In the genomic region with DNA sequence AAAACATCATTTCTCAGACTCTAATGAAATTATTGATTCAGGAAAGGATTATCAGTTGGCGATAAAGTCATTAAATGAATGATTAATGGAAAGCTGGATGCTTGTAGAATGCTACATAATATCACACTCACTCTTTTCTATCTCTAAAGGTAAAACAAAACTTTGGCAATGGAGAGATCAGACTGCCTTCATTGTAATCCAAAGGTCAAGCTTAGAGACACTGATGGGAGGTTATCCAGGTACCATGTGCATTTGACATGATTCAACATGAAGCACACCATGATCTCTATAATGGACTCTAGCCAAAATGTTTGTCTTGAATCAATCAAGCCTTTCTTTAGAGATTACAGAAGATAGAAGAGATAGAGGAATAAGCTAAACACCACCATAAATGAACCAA, we compare ENCODE assay signal across 18 cellular contexts.
"Had no signal": no experiment of that assay in that cellular context is flagged by ENCODE, and none has a peak within 500 bp of the region (broad histone marks: within the 10 kb centered on the region; RNA-seq: fewer than 3 reads in every experiment).

No MANE protein-coding gene starts in this region.

- FAIRE-seq: endothelial cell of umbilical vein, small intestine had no signal

- H2AFZ ChIP-seq: hepatocyte had no signal

- H3K36me3 ChIP-seq: colonic mucosa, ovary, right atrium auricular region, uterus had no signal

- H3K27me3 ChIP-seq: colonic mucosa, foreskin keratinocyte, hepatocyte, ovary, right atrium auricular region, tibial artery, upper lobe of left lung, uterus had no signal

- H3K27ac ChIP-seq: colonic mucosa, foreskin keratinocyte, hepatocyte, right atrium auricular region, tibial artery, upper lobe of left lung, uterus had no signal

- H3K4me3 ChIP-seq: colonic mucosa, hepatocyte, ovary, right atrium auricular region, tibial artery, upper lobe of left lung, uterus had no signal

- H3K79me2 ChIP-seq: hepatocyte had no signal

- ATAC-seq: foreskin keratinocyte; left colon; natural killer cell; stimulated activated naive CD8-positive, alpha-beta T cell treated with anti-CD3 and anti-CD28 coated beads, Interleukin-15, Interleukin-2, amounts not matched to agents 100 U/mL and 50 U/mL, for 24 hours had no signal

- H3K4me1 ChIP-seq: colonic mucosa, foreskin keratinocyte, uterus had no signal

- H3K4me2 ChIP-seq: hepatocyte had no signal

- DNase-seq: colonic mucosa; effector CD4-positive, alpha-beta T cell; endodermal cell; erythroblast; foreskin keratinocyte; head of caudate nucleus; left colon; natural killer cell; ovary; small intestine; stimulated activated CD4-positive, alpha-beta T cell treated with anti-CD3 and anti-CD28 coated beads, Interleukin-2, amount 100 ng/mL, for 48 hours; stimulated activated naive CD8-positive, alpha-beta T cell treated with anti-CD3 and anti-CD28 coated beads, Interleukin-15, Interleukin-2, amounts not matched to agents 100 U/mL and 50 U/mL, for 24 hours; tibial artery; upper lobe of left lung; uterus had no signal

- H3K9me3 ChIP-seq: colonic mucosa, ovary, right atrium auricular region, tibial artery, upper lobe of left lung, uterus had no signal
